15 cellular contexts compared by ENCODE assay signal in the genomic region with DNA sequence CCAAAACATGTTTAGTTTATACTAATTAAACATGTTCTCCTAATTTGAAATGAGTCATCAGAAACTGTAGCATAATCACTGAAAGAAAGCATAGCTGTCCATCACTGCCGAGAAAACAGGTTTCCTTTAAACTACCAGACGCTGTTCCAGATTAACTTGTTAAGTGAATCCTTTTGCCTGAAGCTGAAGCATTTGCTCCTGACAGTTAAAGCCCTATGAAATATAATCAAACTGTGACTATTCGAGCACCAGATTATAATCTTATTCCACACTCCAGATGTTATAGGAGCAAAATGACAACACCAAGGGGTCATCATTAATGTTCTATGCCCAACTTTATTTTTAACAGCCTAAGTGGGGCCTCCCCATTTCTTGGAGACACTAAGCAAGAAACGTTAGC.
DNase-seq lines count a peak whose midpoint lies in the region; TF ChIP-seq lines count a peak whose summit lies in the region.
"Had no signal": no experiment of that assay in that cellular context is flagged by ENCODE, and none has a peak within 500 bp of the region (broad histone marks: within the 10 kb centered on the region; RNA-seq: fewer than 3 reads in every experiment).

No MANE protein-coding gene starts in this region.

- no peaks in the 10 kb centered on the region for H3K79me2 ChIP-seq in SK-N-SH (ENCODE audit: insufficient read depth)

- H3K27me3 ChIP-seq in SK-N-SH (ENCODE audit: insufficient read depth), result no peaks in the 10 kb centered on the region
- no peaks in the 10 kb centered on the region for H3K27me3 ChIP-seq in esophagus muscularis mucosa
- H3K27me3 ChIP-seq in stomach smooth muscle (ENCODE audit: control insufficient read depth in 1 of 2, insufficient read depth in 2 of 2, low read length in 2 of 2), result no peaks in the 10 kb centered on the region
- H3K27me3 ChIP-seq in ovary, result no peaks in the 10 kb centered on the region
- H3K27me3 ChIP-seq: Peyer's patch had no signal

- no peaks in the 10 kb centered on the region for H4K20me1 ChIP-seq in SK-N-SH (ENCODE audit: insufficient read depth)

- no peaks in the 10 kb centered on the region for H3K27me3 Mint-ChIP-seq in nephron progenitor cell (ENCODE audit: low read depth, poor library complexity)
- H3K27me3 Mint-ChIP-seq: IgD-negative memory B cell had no signal

- no peaks in the 10 kb centered on the region for H3F3A ChIP-seq in SK-N-SH (replicated peaks; ENCODE audit: insufficient read depth)

- peak overlapping the region; percentile 14 for H3K27ac Mint-ChIP-seq in nephron progenitor cell
- H3K27ac Mint-ChIP-seq: IgD-negative memory B cell had no signal

- H3K9me3 ChIP-seq in SK-N-SH (no peaks in the 10 kb centered on the region), esophagus muscularis mucosa (no peaks in the 10 kb centered on the region), stomach smooth muscle (ENCODE audit: control insufficient read depth in 2 of 2, low read length in 2 of 2) (no peaks in the 10 kb centered on the region), ovary (no peaks in the 10 kb centered on the region)
- H3K9me3 ChIP-seq: Peyer's patch had no signal

- H3K27ac ChIP-seq in SK-N-SH (ENCODE audit: low read depth in 2 of 2, low read length in 1 of 2), result peak overlapping the region in 1 of 2 experiments; percentile 98; a peak in 2 of 4 replicates
- peak overlapping the region; percentile 53 to 72 (median 68) for H3K27ac ChIP-seq in esophagus muscularis mucosa (replicated peaks in 1 of 4)
- peak overlapping the region; percentile 69 for H3K27ac ChIP-seq in stomach smooth muscle (ENCODE audit: low read length)
- H3K27ac ChIP-seq in ovary, result peak overlapping the region in 1 of 2 donors; percentile 9
- H3K27ac ChIP-seq: Peyer's patch had no signal

- no peaks in the 10 kb centered on the region for H3K9me2 ChIP-seq in SK-N-SH

- peak in 1 of 2 experiments; percentile 91; a peak in 2 of 4 replicates for TF ChIP-seq EP300 in SK-N-SH (IDR thresholded peaks at IDR 0.05; ENCODE audit: borderline replicate concordance in 1 of 2, low read depth in 1 of 2, low read length in 1 of 2)
- TF ChIP-seq EP300 in esophagus muscularis mucosa (IDR thresholded peaks at IDR 0.05), result no peak
- TF ChIP-seq EP300 in ovary (IDR thresholded peaks at IDR 0.05), result no peak

- no peak overlapping the region for H2AFZ ChIP-seq in SK-N-SH (ENCODE audit: low read depth)

- TF ChIP-seq RAD21 in SK-N-SH (IDR thresholded peaks at IDR 0.05; ENCODE audit: low read length), result no peak; the same call in 1 of the 2 replicates

- DNase-seq in SK-N-SH (peak; percentile 54), esophagus muscularis mucosa (ENCODE audit: extremely low spot score) (no peak), nephron progenitor cell (no peak), ovary (no peak), NCI-H446 (lab: John Stamatoyannopoulos, UW) (no peak)
- no peak for DNase-seq in central memory CD4-positive, alpha-beta T cell
- DNase-seq in activated CD8-positive, alpha-beta memory T cell treated with anti-CD3 and anti-CD28 coated beads for 24 hours, result no peak
- DNase-seq: H9, NCI-H1694 treated with DMSO at 0.1 percent for 48 hours, NCI-H2107, NCI-H2227 treated with DMSO at 0.1 percent for 48 hours, NCI-H526, Peyer's patch had no signal

- no peak overlapping the region for H3K4me3 ChIP-seq in SK-N-SH (ENCODE audit: low read depth in 2 of 2, low read length in 1 of 2)
- H3K4me3 ChIP-seq in esophagus muscularis mucosa, result no peak overlapping the region
- H3K4me3 ChIP-seq in stomach smooth muscle (ENCODE audit: low read length in 2 of 2), result peak overlapping the region in 1 of 2 donors; percentile 2
- H3K4me3 ChIP-seq in ovary, result no peak overlapping the region
- H3K4me3 ChIP-seq: Peyer's patch had no signal

- intact Hi-C loops in esophagus muscularis mucosa (cut with DNase I) (loop anchor here (5.0 kb wide), 2 partner anchors 143 to 303 kb away; partner anchors contain the start of gene DAPK1), ovary (cut with DNase I) (loop anchor here in 2 of 4 donors (5.0 to 10.0 kb wide), 3 partner anchors 123 to 145 kb away; partner anchors contain the start of gene DAPK1 (in 1 of the 2))

- 34% methylated on average over 4 of the region's 4 CpGs for WGBS in SK-N-SH (ENCODE audit: low lambda C conversion rate)
- 34% methylated on average over 4 of the region's 4 CpGs for WGBS in esophagus muscularis mucosa
- WGBS in ovary, 3 donors, result 38 to 48% (median 41%) methylated on average over 4 of the region's 4 CpGs

- TF ChIP-seq CTCF in SK-N-SH (IDR thresholded peaks at IDR 0.05) (no peak), esophagus muscularis mucosa (IDR thresholded peaks at IDR 0.05) (no peak), nephron progenitor cell (IDR thresholded peaks at IDR 0.05) (no peak), ovary (IDR thresholded peaks at IDR 0.05) (no peak)

- H3K36me3 ChIP-seq in SK-N-SH (replicated peaks in 1 of 2; ENCODE audit: control insufficient read depth in 1 of 2, insufficient read depth in 2 of 2, low read length in 1 of 2) (no peaks in the 10 kb centered on the region), esophagus muscularis mucosa (peaks cover 0 to 8% (median 3%) of the 10 kb centered on the region in 4 donors), stomach smooth muscle (ENCODE audit: control insufficient read depth in 2 of 2, insufficient read depth in 2 of 2, low read length in 2 of 2) (peaks cover 7 to 8% of the 10 kb centered on the region in 2 donors), ovary (no peaks in the 10 kb centered on the region)

- H3K9ac ChIP-seq in SK-N-SH (no peak overlapping the region), stomach smooth muscle (ENCODE audit: low read length in 2 of 2) (no peak overlapping the region)

- H3K4me1 Mint-ChIP-seq in nephron progenitor cell, result peaks cover 22% of the 10 kb centered on the region
- H3K4me1 Mint-ChIP-seq: IgD-negative memory B cell had no signal

- CTCF ChIA-PET in SK-N-SH (lab: Yijun Ruan, JAX), result interaction anchor here (1.5 to 1.7 kb wide), 2 partner anchors 23 to 302 kb away, joined by 5 to 8 read pairs; no protein-coding TSS in a partner anchor

- peaks cover 36% of the 10 kb centered on the region for H3K36me3 Mint-ChIP-seq in nephron progenitor cell (ENCODE audit: low read depth)
- H3K36me3 Mint-ChIP-seq: IgD-negative memory B cell had no signal

- H3K4me1 ChIP-seq in SK-N-SH (ENCODE audit: control insufficient read depth in 1 of 2, insufficient read depth in 2 of 2, low read depth in 1 of 2, low read length in 1 of 2) (peaks cover 0 to 45% of the 10 kb centered on the region in 2 experiments; a peak in 2 of 4 replicates), esophagus muscularis mucosa (peaks cover 5 to 63% (median 51%) of the 10 kb centered on the region in 4 donors), stomach smooth muscle (ENCODE audit: control insufficient read depth, insufficient read depth, low read length) (peaks cover 42% of the 10 kb centered on the region), ovary (ENCODE audit: insufficient read depth) (peaks cover 24% of the 10 kb centered on the region)
- H3K4me1 ChIP-seq: Peyer's patch had no signal

- H3K9me3 Mint-ChIP-seq in nephron progenitor cell, result no peaks in the 10 kb centered on the region
- H3K9me3 Mint-ChIP-seq: H9, IgD-negative memory B cell had no signal

- H3K4me3 Mint-ChIP-seq in nephron progenitor cell, result no peak overlapping the region
- H3K4me3 Mint-ChIP-seq: H9 had no signal

- no peak overlapping the region for H3K4me2 ChIP-seq in SK-N-SH

- TF ChIP-seq POLR2A in esophagus muscularis mucosa (IDR thresholded peaks at IDR 0.05; ENCODE audit: low read depth) (no peak), ovary (IDR thresholded peaks at IDR 0.05) (no peak)

- POLR2A ChIA-PET in SK-N-SH (lab: Yijun Ruan, JAX), result no interaction called here

TF ChIP-seq in SK-N-SH, 30 proteins besides CTCF, POLR2A, EP300 and RAD21:
- TF ChIP-seq TCF12 (IDR thresholded peaks at IDR 0.05), result 0 out of 2 replicates have a peak, but pooled peaks have one; percentile 7
- no peak for TF ChIP-seq SMC3 (IDR thresholded peaks at IDR 0.05; ENCODE audit: low read depth, low read length)
- peak; percentile 77 for TF ChIP-seq GATA2 (CRISPR knock-in tag; IDR thresholded peaks at IDR 0.05)
- TF ChIP-seq RCOR1 (IDR thresholded peaks at IDR 0.05; ENCODE audit: low read length), result peak; percentile 81
- TF ChIP-seq CHD2 (IDR thresholded peaks at IDR 0.05; ENCODE audit: low read length, partially characterized antibody), result peak; percentile 73
- no peak for TF ChIP-seq EZH2phosphoT487 (IDR thresholded peaks at IDR 0.05; ENCODE audit: borderline replicate concordance, low read depth)
- TF ChIP-seq POLR2AphosphoS5 (IDR thresholded peaks at IDR 0.05; ENCODE audit: low read depth, low read length), result no peak
